In genomic region chr14:61560323-61560722, GRCh38 we compare ENCODE assay signal across 11 cellular contexts.
DNase-seq lines count a peak whose midpoint lies in the region; ATAC-seq and TF ChIP-seq lines count a peak whose summit lies in the region.
"Had no signal": no experiment of that assay in that cellular context is flagged by ENCODE, and none has a peak within 500 bp of the region (broad histone marks: within the 10 kb centered on the region; RNA-seq: fewer than 3 reads in every experiment).

No MANE protein-coding gene starts in this region.

- TF ChIP-seq CTCF in Peyer's patch (IDR thresholded peaks at IDR 0.05) (no peak), fibroblast of pulmonary artery (IDR thresholded peaks at IDR 0.05; ENCODE audit: low read length, missing control alignments) (no peak), prostate gland (IDR thresholded peaks at IDR 0.05) (no peak)

- peaks cover 0 to 34% (median 2%) of the 10 kb centered on the region in 4 donors for H3K4me1 ChIP-seq in Peyer's patch
- peaks cover 4% of the 10 kb centered on the region for H3K4me1 ChIP-seq in prostate gland (replicated peaks)

- peak overlapping the region in 3 of 4 donors; percentile 74 to 84 (median 82) for H3K27ac ChIP-seq in Peyer's patch
- peak overlapping the region; percentile 61 to 63 for H3K27ac ChIP-seq in prostate gland

- TF ChIP-seq POLR2A in Peyer's patch (IDR thresholded peaks at IDR 0.05) (no peak), prostate gland (IDR thresholded peaks at IDR 0.05) (no peak)

- 30% methylated on average over 5 of the region's 5 CpGs for WGBS in prostate gland

- ATAC-seq in HG02798 (IDR thresholded peaks at IDR 0.05; ENCODE audit: poor library complexity, unreplicated experiment) = no peak
- ATAC-seq: T-cell had no signal

- H3K27me3 ChIP-seq in Peyer's patch (no peaks in the 10 kb centered on the region), prostate gland (replicated peaks; ENCODE audit: insufficient read depth) (no peaks in the 10 kb centered on the region)

- H3K9me3 ChIP-seq in Peyer's patch = no peaks in the 10 kb centered on the region
- no peaks in the 10 kb centered on the region for H3K9me3 ChIP-seq in prostate gland

- intact Hi-C loops in prostate gland (cut with DNase I) (no loop called here), posterior cingulate gyrus (cut with DNase I) (no loop called here)

- DNase-seq in DMS53 treated with DMSO at 0.1 percent for 48 hours (lab: John Stamatoyannopoulos, UW; ENCODE audit: unreplicated experiment) (peak; percentile 71), Peyer's patch (no peak), fibroblast of pulmonary artery (ENCODE audit: low read depth) (peak; percentile 54), prostate gland (ENCODE audit: low spot score) (no peak), posterior cingulate gyrus (no peak), GDM1 (lab: John Stamatoyannopoulos, UW) (no peak), NCI-H1092 treated with DMSO at 0.1 percent for 48 hours (lab: John Stamatoyannopoulos, UW) (no peak)
- DNase-seq: central memory CD4-positive, alpha-beta T cell; DND-41; T-cell had no signal

- no peak overlapping the region for H3K4me3 ChIP-seq in Peyer's patch
- no peak overlapping the region for H3K4me3 ChIP-seq in fibroblast of pulmonary artery (replicated peaks; ENCODE audit: low read depth, low read length)
- H3K4me3 ChIP-seq in prostate gland = no peak overlapping the region

- no peaks in the 10 kb centered on the region for H3K36me3 ChIP-seq in Peyer's patch
- no peaks in the 10 kb centered on the region for H3K36me3 ChIP-seq in prostate gland

Comparison
In these comparisons a context has a peak if more than half of its experiments do, and no peak if none do; other contexts are left out.
1. DNase-seq: peak in DMS53 treated with DMSO at 0.1 percent for 48 hours (single experiment) and fibroblast of pulmonary artery (single experiment); none in Peyer's patch (0 of 3), prostate gland (single experiment), posterior cingulate gyrus (0 of 10), GDM1 (single experiment) and NCI-H1092 treated with DMSO at 0.1 percent for 48 hours (single experiment).